In genomic region chr16:29813644-29814562, GRCh38 we compare ENCODE assay signal across 11 cellular contexts. TPM values are rescaled to one million over a fixed set of nuclear protein-coding genes. Genes with fewer than 3 reads are reported as not detected.
DNase-seq lines count a peak whose midpoint lies in the region; ATAC-seq and TF ChIP-seq lines count a peak whose summit lies in the region.
"Had no signal": no experiment of that assay in that cellular context is flagged by ENCODE, and none has a peak within 500 bp of the region (broad histone marks: within the 10 kb centered on the region; RNA-seq: fewer than 3 reads in every experiment).

No MANE protein-coding gene starts in this region.

- H3K4me3 ChIP-seq in thoracic aorta: no peak overlapping the region
- H3K4me3 ChIP-seq: body of pancreas had no signal

- H3K36me3 ChIP-seq in thoracic aorta: peaks cover 3% of the 10 kb centered on the region

- peak overlapping the region; percentile 92 to 96 for H3K27ac ChIP-seq in thoracic aorta
- H3K27ac ChIP-seq: body of pancreas had no signal

- no peak overlapping the region for H3K4me3 Mint-ChIP-seq in activated T-cell treated with anti-CD3 and anti-CD28 coated beads, Interleukin-2, amount 50 U/mL, for 24 hours
- peak overlapping the region; percentile 99 for H3K4me3 Mint-ChIP-seq in activated T-helper 17 cell treated with anti-CD3 and anti-CD28 coated beads, Interleukin-2, amount 50 U/mL, for 72 hours
- peak overlapping the region in 4 of 5 donors; percentile 10 to 50 (median 27) for H3K4me3 Mint-ChIP-seq in immature natural killer cell

- TF ChIP-seq CTCF in thoracic aorta (IDR thresholded peaks at IDR 0.05): no peak

- H3K36me3 Mint-ChIP-seq in activated T-cell treated with anti-CD3 and anti-CD28 coated beads, Interleukin-2, amount 50 U/mL, for 24 hours (ENCODE audit: low read depth): peaks cover 45% of the 10 kb centered on the region
- H3K36me3 Mint-ChIP-seq in activated T-helper 17 cell treated with anti-CD3 and anti-CD28 coated beads, Interleukin-2, amount 50 U/mL, for 72 hours (ENCODE audit: low read depth): peaks cover 59% of the 10 kb centered on the region
- H3K36me3 Mint-ChIP-seq in immature natural killer cell: peaks cover 0 to 11% (median 5%) of the 10 kb centered on the region in 3 donors

- H3K4me1 Mint-ChIP-seq in activated T-cell treated with anti-CD3 and anti-CD28 coated beads, Interleukin-2, amount 50 U/mL, for 24 hours (ENCODE audit: low read depth): peaks cover 68% of the 10 kb centered on the region
- peaks cover 36% of the 10 kb centered on the region for H3K4me1 Mint-ChIP-seq in activated T-helper 17 cell treated with anti-CD3 and anti-CD28 coated beads, Interleukin-2, amount 50 U/mL, for 72 hours
- peaks cover 56% of the 10 kb centered on the region in 2 donors for H3K4me1 Mint-ChIP-seq in immature natural killer cell

- no peak for DNase-seq in activated T-cell treated with anti-CD3 and anti-CD28 coated beads, Interleukin-2, amount 50 U/mL, for 24 hours
- no peak for DNase-seq in activated T-cell treated with anti-CD3 and anti-CD28 coated beads, Interleukin-2, amount 50 U/mL, for 1 hour
- DNase-seq in immature natural killer cell (no peak), thoracic aorta (ENCODE audit: low spot score) (no peak)
- DNase-seq: activated CD4-positive, CD25-positive, alpha-beta regulatory T cell treated with anti-CD3 and anti-CD28 coated beads, Interleukin-2, amount 50 U/mL, for 72 hours; body of pancreas; stimulated activated CD4-positive, alpha-beta T cell treated with anti-CD3 and anti-CD28 coated beads, Interleukin-4, amount 100 ng/mL, for 24 hours had no signal

- H3K27me3 Mint-ChIP-seq in activated T-cell treated with anti-CD3 and anti-CD28 coated beads, Interleukin-2, amount 50 U/mL, for 24 hours: peaks cover 2% of the 10 kb centered on the region
- H3K27me3 Mint-ChIP-seq in activated T-helper 17 cell treated with anti-CD3 and anti-CD28 coated beads, Interleukin-2, amount 50 U/mL, for 72 hours: no peaks in the 10 kb centered on the region
- H3K27me3 Mint-ChIP-seq in immature natural killer cell (ENCODE audit: low read depth in 3 of 3): peaks cover 19 to 27% (median 23%) of the 10 kb centered on the region in 3 donors

- peaks cover 48 to 71% of the 10 kb centered on the region in 2 donors for H3K4me1 ChIP-seq in thoracic aorta (ENCODE audit: control insufficient read depth in 1 of 2, low read depth in 2 of 2)

- no peaks in the 10 kb centered on the region for H3K9me3 Mint-ChIP-seq in activated T-cell treated with anti-CD3 and anti-CD28 coated beads, Interleukin-2, amount 50 U/mL, for 24 hours
- H3K9me3 Mint-ChIP-seq in activated T-helper 17 cell treated with anti-CD3 and anti-CD28 coated beads, Interleukin-2, amount 50 U/mL, for 72 hours: no peaks in the 10 kb centered on the region
- H3K9me3 Mint-ChIP-seq in immature natural killer cell: no peaks in the 10 kb centered on the region

- H3K9me3 ChIP-seq in thoracic aorta: no peaks in the 10 kb centered on the region
- H3K9me3 ChIP-seq: body of pancreas had no signal

- H3K27ac Mint-ChIP-seq in activated T-cell treated with anti-CD3 and anti-CD28 coated beads, Interleukin-2, amount 50 U/mL, for 24 hours: peak overlapping the region; percentile 97
- H3K27ac Mint-ChIP-seq in activated T-helper 17 cell treated with anti-CD3 and anti-CD28 coated beads, Interleukin-2, amount 50 U/mL, for 72 hours: no peak overlapping the region
- peak overlapping the region in 1 of 6 donors; percentile 35 for H3K27ac Mint-ChIP-seq in immature natural killer cell

- no peak for ATAC-seq in activated T-helper 17 cell treated with anti-CD3 and anti-CD28 coated beads, Interleukin-2, amount 50 U/mL, for 72 hours (replicated peaks)
- ATAC-seq in thoracic aorta (ENCODE audit: insufficient number of reproducible peaks, low FRiP score, low read depth) (no peak), GM21447 (IDR thresholded peaks at IDR 0.05; ENCODE audit: unreplicated experiment) (no peak), HG02678 (IDR thresholded peaks at IDR 0.05; ENCODE audit: unreplicated experiment) (no peak), GM18873 (IDR thresholded peaks at IDR 0.05; ENCODE audit: low FRiP score, unreplicated experiment) (no peak)
- ATAC-seq: body of pancreas had no signal

- no peaks in the 10 kb centered on the region for H3K27me3 ChIP-seq in thoracic aorta (replicated peaks; ENCODE audit: insufficient read depth)
- H3K27me3 ChIP-seq: body of pancreas had no signal

RNA-seq across cellular contexts. Expression of gene PRRT2, which starts 1.9 kb away (rescaled TPM):
- total RNA-seq in activated T-helper 17 cell treated with anti-CD3 and anti-CD28 coated beads, Interleukin-2, amount 50 U/mL, for 72 hours: 1 to 10 TPM; 1.2 to 9.1 TPM
- polyA plus RNA-seq in immature natural killer cell: not detected
- total RNA-seq in thoracic aorta: 10 to 100 TPM; 39.4 to 40.8 TPM

RNA-seq across cellular contexts. Expression of gene PAGR1, which starts 2.0 kb away (rescaled TPM):
- 10 to 100 TPM; 26.8 to 26.9 TPM for total RNA-seq in activated T-helper 17 cell treated with anti-CD3 and anti-CD28 coated beads, Interleukin-2, amount 50 U/mL, for 72 hours
- polyA plus RNA-seq in immature natural killer cell: 10 to 100 TPM; 44.8 to 55.2 (median 46.1) TPM
- total RNA-seq in thoracic aorta: 10 to 100 TPM; 40.8 to 45.2 TPM

RNA-seq across cellular contexts. Expression of gene MVP, which starts 6.4 kb away (rescaled TPM):
- 100 to 1,000 TPM; 101 to 133 TPM for total RNA-seq in activated T-helper 17 cell treated with anti-CD3 and anti-CD28 coated beads, Interleukin-2, amount 50 U/mL, for 72 hours
- polyA plus RNA-seq in immature natural killer cell: 100 to 1,000 TPM; 103 to 195 (median 142) TPM
- 100 to 1,000 TPM; 175 to 190 TPM for total RNA-seq in thoracic aorta

RNA-seq across cellular contexts. Expression of gene MAZ, which starts 7.6 kb away (rescaled TPM):
- total RNA-seq in activated T-helper 17 cell treated with anti-CD3 and anti-CD28 coated beads, Interleukin-2, amount 50 U/mL, for 72 hours: 100 to 1,000 TPM; 239 to 288 TPM
- 10 to 100 TPM; 49.2 to 54.8 (median 52.7) TPM for polyA plus RNA-seq in immature natural killer cell
- total RNA-seq in thoracic aorta: 10 to 100 TPM; 73.0 to 99.4 TPM

RNA-seq across cellular contexts. Expression of gene KIF22, which starts 23.4 kb away (rescaled TPM):
- 100 to 1,000 TPM; 122 to 139 TPM for total RNA-seq in activated T-helper 17 cell treated with anti-CD3 and anti-CD28 coated beads, Interleukin-2, amount 50 U/mL, for 72 hours
- polyA plus RNA-seq in immature natural killer cell: 10 to 100 TPM; 33.1 to 45.2 (median 33.3) TPM
- 10 to 100 TPM; 11.4 to 15.2 TPM for total RNA-seq in thoracic aorta

Comparison
In these comparisons a context has a peak if more than half of its experiments do, and no peak if none do; other contexts are left out.
1. RNA of gene PRRT2, which starts 1.9 kb away (total RNA-seq): 39.4 to 40.8 TPM in thoracic aorta; 1.2 to 9.1 TPM in activated T-helper 17 cell treated with anti-CD3 and anti-CD28 coated beads, Interleukin-2, amount 50 U/mL, for 72 hours; every median in the first group is over 4 times any median in the second.